ENCODE assay signal across 20 cellular contexts in the genomic region with DNA sequence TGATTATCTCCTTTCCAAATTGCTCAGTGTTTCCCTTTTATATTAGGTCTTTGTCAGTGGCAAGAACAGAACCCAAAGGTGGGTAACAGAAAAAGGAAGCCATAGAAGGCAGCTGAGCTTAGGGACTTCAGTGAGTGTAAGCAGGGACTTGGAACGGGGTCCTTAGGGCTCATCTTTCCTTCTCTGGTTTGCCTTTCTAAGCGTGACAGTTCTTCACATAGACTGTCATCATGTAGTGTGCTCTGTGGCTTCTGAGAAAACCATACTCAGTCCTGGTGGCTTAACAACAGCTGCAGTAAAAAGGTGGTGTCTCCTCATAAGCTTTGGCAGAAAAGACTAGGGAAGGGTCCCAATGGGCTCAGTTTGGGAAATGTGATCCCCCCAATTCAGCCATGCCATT.
DNase-seq lines count a peak whose midpoint lies in the region; ATAC-seq and TF ChIP-seq lines count a peak whose summit lies in the region.
"Had no signal": no experiment of that assay in that cellular context is flagged by ENCODE, and none has a peak within 500 bp of the region (broad histone marks: within the 10 kb centered on the region; RNA-seq: fewer than 3 reads in every experiment).

No MANE protein-coding gene starts in this region.

- H3K36me3 Mint-ChIP-seq in MCF 10A (ENCODE audit: insufficient read depth, unreplicated experiment): peaks cover 8% of the 10 kb centered on the region

- H3K9me3 Mint-ChIP-seq in MCF 10A (ENCODE audit: unreplicated experiment): no peaks in the 10 kb centered on the region

- 95 to 97% methylated on average over 2 of the region's 2 CpGs for WGBS in sigmoid colon, 2 donors

- DNase-seq in dorsolateral prefrontal cortex (no peak), sigmoid colon (no peak), MCF 10A (ENCODE audit: unreplicated experiment) (no peak)
- DNase-seq: ACHN; CD4-positive, CD25-positive, alpha-beta regulatory T cell; DMS79 treated with DMSO at 0.1 percent for 48 hours; GDM1; GOT3; Karpas-422; NCI-H187 treated with DMSO at 0.1 percent for 48 hours; NCI-H446 treated with DMSO at 0.1 percent for 48 hours; NCI-H774; T-helper 1 cell had no signal

- TF ChIP-seq CTCF in dorsolateral prefrontal cortex (IDR thresholded peaks at IDR 0.05 in 54 of 56, conservative IDR thresholded peaks at IDR 0.05 in 2 of 56; ENCODE audit: low read depth in 1 of 56, partially characterized antibody in 56 of 56): no peak
- no peak for TF ChIP-seq CTCF in sigmoid colon (IDR thresholded peaks at IDR 0.05)
- TF ChIP-seq CTCF in MCF 10A (IDR thresholded peaks at IDR 0.05; ENCODE audit: unreplicated experiment): no peak

- BruUV-seq in MCF 10A (replicated peaks; lab: Mats Ljungman, UMichigan): no TSS peak

- no peaks in the 10 kb centered on the region for H3K4me1 Mint-ChIP-seq in MCF 10A (ENCODE audit: insufficient read depth, unreplicated experiment)

- H3K4me1 ChIP-seq in sigmoid colon: no peaks in the 10 kb centered on the region

- no peaks in the 10 kb centered on the region for H3K27me3 ChIP-seq in dorsolateral prefrontal cortex
- H3K27me3 ChIP-seq in sigmoid colon: no peaks in the 10 kb centered on the region

- H3K27me3 Mint-ChIP-seq in MCF 10A (ENCODE audit: insufficient read depth, unreplicated experiment): no peaks in the 10 kb centered on the region
- H3K27me3 Mint-ChIP-seq: CD4-positive, CD25-positive, alpha-beta regulatory T cell had no signal

- H3K4me3 ChIP-seq in dorsolateral prefrontal cortex (no peak overlapping the region), sigmoid colon (no peak overlapping the region)
- H3K4me3 ChIP-seq: SK-N-MC had no signal

- H3K27ac ChIP-seq in angular gyrus (ENCODE audit: low read depth, low read length): peak overlapping the region; percentile 44
- peak overlapping the region in 25 of 59 donors; percentile 3 to 76 (median 28) for H3K27ac ChIP-seq in dorsolateral prefrontal cortex
- no peak overlapping the region for H3K27ac ChIP-seq in sigmoid colon
- H3K27ac ChIP-seq: SK-N-MC had no signal

- TF ChIP-seq EP300 in sigmoid colon (IDR thresholded peaks at IDR 0.05): no peak

- ATAC-seq in GM18868 (IDR thresholded peaks at IDR 0.05; ENCODE audit: unreplicated experiment) (peak; percentile 76), GM19397 (IDR thresholded peaks at IDR 0.05; ENCODE audit: unreplicated experiment) (peak; percentile 73), HG02938 (IDR thresholded peaks at IDR 0.05; ENCODE audit: unreplicated experiment) (peak; percentile 78), HG02885 (IDR thresholded peaks at IDR 0.05; ENCODE audit: poor library complexity, unreplicated experiment) (no peak)
- ATAC-seq: Right ventricle myocardium inferior had no signal

- no peaks in the 10 kb centered on the region for H3K9me3 ChIP-seq in sigmoid colon

- no peak for TF ChIP-seq POLR2A in sigmoid colon (IDR thresholded peaks at IDR 0.05)

- no peak overlapping the region for H3K4me3 Mint-ChIP-seq in MCF 10A (ENCODE audit: unreplicated experiment)
- H3K4me3 Mint-ChIP-seq: CD4-positive, CD25-positive, alpha-beta regulatory T cell had no signal

- peaks cover 0 to 16% (median 0%) of the 10 kb centered on the region in 4 donors for H3K36me3 ChIP-seq in sigmoid colon

- intact Hi-C loops in dorsolateral prefrontal cortex (cut with DNase I) (loop anchor here in 1 of 2 donors (10.0 kb wide), 1 partner anchor 348 kb away; no protein-coding TSS in a partner anchor), sigmoid colon (cut with DNase I) (no loop called here), MCF 10A (cut with micrococcal nuclease) (no loop called here)

- H3K27ac Mint-ChIP-seq in MCF 10A (ENCODE audit: low read depth, unreplicated experiment): no peak overlapping the region
- H3K27ac Mint-ChIP-seq: CD4-positive, CD25-positive, alpha-beta regulatory T cell had no signal

- POLR2A ChIA-PET in MCF 10A (lab: Yijun Ruan, JAX): no interaction called here

- CTCF ChIA-PET in MCF 10A (lab: Yijun Ruan, JAX): interaction anchor here (0.6 to 2.2 kb wide), 5 partner anchors 332 to 1591 kb away, joined by 3 to 9 read pairs (median 4); a partner anchor contains a TSS
